8 cellular contexts compared by ENCODE assay signal in the genomic region with DNA sequence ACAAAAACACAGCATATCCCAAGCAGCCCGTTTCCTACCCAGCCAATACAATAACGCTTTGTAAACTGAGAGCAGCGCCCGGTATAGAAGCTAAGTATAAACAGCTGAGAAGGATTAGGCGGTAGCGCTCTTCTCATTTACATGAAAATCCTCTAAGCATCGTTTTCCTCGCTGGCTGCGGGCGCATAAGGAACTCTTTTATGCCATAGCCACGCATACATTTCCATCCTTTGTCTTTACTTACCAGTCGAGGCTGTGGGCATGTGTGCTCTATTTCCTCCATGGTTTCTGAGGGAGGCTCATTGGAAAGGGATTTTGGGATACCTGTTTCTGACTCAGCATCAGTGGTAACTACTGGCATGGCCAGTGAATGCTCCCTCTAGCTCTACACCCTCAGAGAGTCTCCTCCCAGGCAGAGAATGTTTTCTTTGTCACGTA. TPM values are rescaled to one million over a fixed set of nuclear protein-coding genes. Genes with fewer than 3 reads are reported as not detected.
A peak's percentile ranks its signal among the peaks of the same experiment; 100 is the strongest.
DNase-seq lines count a peak whose midpoint lies in the region; ATAC-seq and TF ChIP-seq lines count a peak whose summit lies in the region.

No MANE protein-coding gene starts in this region.

- ATAC-seq in HG03354 (IDR thresholded peaks at IDR 0.05; ENCODE audit: poor library complexity, severe bottlenecking, unreplicated experiment) (peak; percentile 12), left ventricle myocardium superior (peak; percentile 64)
- ATAC-seq in activated CD8-positive, alpha-beta T cell treated with anti-CD3 and anti-CD28 coated beads for 36 hours: peak; percentile 26

- POLR2A ChIA-PET in activated CD8-positive, alpha-beta T cell treated with anti-CD3 and anti-CD28 coated beads for 36 hours (lab: Charles Lee): no interaction called here

- H3K27me3 ChIP-seq in skeletal muscle tissue (ENCODE audit: control insufficient read depth in 3 of 3, insufficient read depth in 3 of 3, low read length in 3 of 3): peaks cover 0 to 5% (median 0%) of the 10 kb centered on the region in 3 donors

- intact Hi-C loops in activated CD8-positive, alpha-beta T cell treated with anti-CD3 and anti-CD28 coated beads for 36 hours (cut with micrococcal nuclease): no loop called here
- intact Hi-C loops in left ventricle myocardium superior (cut with micrococcal nuclease) (no loop called here), posterior vena cava (cut with DNase I) (no loop called here)

- DNase-seq in G401 (ENCODE audit: low spot score) (peak; percentile 51), left ventricle myocardium superior (no peak), AG08395 (ENCODE audit: low spot score) (no peak), NCI-H1930 (lab: John Stamatoyannopoulos, UW) (no peak), posterior vena cava (ENCODE audit: low spot score) (no peak)
- DNase-seq in activated CD8-positive, alpha-beta T cell treated with anti-CD3 and anti-CD28 coated beads for 36 hours: no peak

- H3K9me3 Mint-ChIP-seq in activated CD8-positive, alpha-beta T cell treated with anti-CD3 and anti-CD28 coated beads for 36 hours: no peaks in the 10 kb centered on the region

- no peak overlapping the region for H3K27ac Mint-ChIP-seq in activated CD8-positive, alpha-beta T cell treated with anti-CD3 and anti-CD28 coated beads for 36 hours

- H3K4me1 ChIP-seq in skeletal muscle tissue (ENCODE audit: control insufficient read depth in 3 of 3, insufficient read depth in 3 of 3, low read length in 3 of 3): peaks cover 3 to 5% (median 4%) of the 10 kb centered on the region in 3 donors

- H3K4me1 Mint-ChIP-seq in activated CD8-positive, alpha-beta T cell treated with anti-CD3 and anti-CD28 coated beads for 36 hours (ENCODE audit: low read depth): peaks cover 16% of the 10 kb centered on the region

- in situ Hi-C loops in G401 (cut with HindIII; ENCODE audit: low sequenced_read_pairs): no loop called here

- no peak overlapping the region for H3K9ac ChIP-seq in skeletal muscle tissue (ENCODE audit: low read depth in 1 of 3, low read length in 3 of 3)

- no peaks in the 10 kb centered on the region for H3K36me3 ChIP-seq in skeletal muscle tissue (ENCODE audit: control insufficient read depth in 3 of 3, insufficient read depth in 3 of 3, low read length in 3 of 3)

- no peak for TF ChIP-seq CTCF in activated CD8-positive, alpha-beta T cell treated with anti-CD3 and anti-CD28 coated beads for 36 hours (IDR thresholded peaks at IDR 0.05)

- H3K36me3 Mint-ChIP-seq in activated CD8-positive, alpha-beta T cell treated with anti-CD3 and anti-CD28 coated beads for 36 hours (ENCODE audit: low read depth): no peaks in the 10 kb centered on the region

- H3K4me3 ChIP-seq in skeletal muscle tissue (ENCODE audit: low read length in 3 of 3): peak overlapping the region; percentile 10 to 35 (median 18)

- CTCF ChIA-PET in activated CD8-positive, alpha-beta T cell treated with anti-CD3 and anti-CD28 coated beads for 36 hours (lab: Charles Lee): no interaction called here

- peaks cover 14% of the 10 kb centered on the region for H3K27me3 Mint-ChIP-seq in activated CD8-positive, alpha-beta T cell treated with anti-CD3 and anti-CD28 coated beads for 36 hours

- no peak overlapping the region for H3K27ac ChIP-seq in skeletal muscle tissue (ENCODE audit: low read depth, low read length)

- H3K9me3 ChIP-seq in skeletal muscle tissue (ENCODE audit: control insufficient read depth in 3 of 3, low read length in 3 of 3): no peaks in the 10 kb centered on the region

- peak overlapping the region; percentile 67 for H3K4me3 Mint-ChIP-seq in activated CD8-positive, alpha-beta T cell treated with anti-CD3 and anti-CD28 coated beads for 36 hours

RNA-seq across cellular contexts. Expression of a gene that starts 0.4 kb away (rescaled TPM):
- not detected in 2 replicates for total RNA-seq in G401 (2014; rRNA removed; shearing (Covaris generic))
- total RNA-seq in activated CD8-positive, alpha-beta T cell treated with anti-CD3 and anti-CD28 coated beads for 36 hours: under 1 TPM; 0.04 to 0.36 TPM
- total RNA-seq in left ventricle myocardium superior (0.05 TPM), skeletal muscle tissue (1.0 TPM), posterior vena cava (1 to 10 TPM; 1.1 to 3.5 TPM)

RNA-seq across cellular contexts. Expression of a gene that starts 47.0 kb away (rescaled TPM):
- total RNA-seq in G401 (2014; rRNA removed; shearing (Covaris generic)): 6.6 and 15.1 TPM in 2 replicates
- total RNA-seq in activated CD8-positive, alpha-beta T cell treated with anti-CD3 and anti-CD28 coated beads for 36 hours: 10 to 100 TPM; 41.4 to 42.9 TPM
- total RNA-seq in left ventricle myocardium superior (8.0 TPM), skeletal muscle tissue (63.2 TPM), posterior vena cava (10 to 100 TPM; 10.4 to 12.1 TPM)

Comparison
In these comparisons a context has a peak if more than half of its experiments do, and no peak if none do; other contexts are left out.
1. ATAC-seq: peak in every context shown above with its lines; median percentile 64 in left ventricle myocardium superior; 26 in activated CD8-positive, alpha-beta T cell treated with anti-CD3 and anti-CD28 coated beads for 36 hours; 12 in HG03354.